ENCODE assay signal across 31 cellular contexts in the genomic region with DNA sequence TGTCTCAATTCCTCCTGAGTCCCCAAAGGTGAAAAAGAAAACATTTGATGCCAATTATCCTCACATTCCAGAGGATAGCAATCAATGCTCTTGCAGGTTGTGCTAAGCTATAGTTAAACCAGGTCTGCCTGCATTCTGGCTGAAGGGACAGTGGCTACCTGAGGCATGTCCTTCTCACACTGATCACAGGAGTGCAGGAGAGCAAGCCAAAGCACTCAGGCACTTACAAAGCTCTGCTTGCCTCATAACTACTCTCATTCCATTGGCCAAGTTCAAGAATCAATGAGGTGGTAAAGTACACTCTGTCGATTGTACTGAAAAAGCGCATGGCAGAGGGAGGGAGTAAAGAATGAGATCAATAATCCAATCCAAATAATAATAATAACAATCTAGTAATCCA.
"Had no signal": no experiment of that assay in that cellular context is flagged by ENCODE, and none has a peak within 500 bp of the region (broad histone marks: within the 10 kb centered on the region; RNA-seq: fewer than 3 reads in every experiment).

No MANE protein-coding gene starts in this region.

- H3K9me3 Mint-ChIP-seq: activated CD4-positive, alpha-beta memory T cell treated with anti-CD3 and anti-CD28 coated beads, Interleukin-2, amount 10 ng/mL, durations not matched to agents 7 days and 5 days; activated naive CD4-positive, alpha-beta T cell treated with anti-CD3 and anti-CD28 coated beads, Interleukin-2, amount 10 ng/mL, durations not matched to agents 7 days and 5 days had no signal

- H3K9me3 ChIP-seq: MG63, SJCRH30 had no signal

- H3K36me3 Mint-ChIP-seq: activated CD8-positive, alpha-beta memory T cell treated with anti-CD3 and anti-CD28 coated beads, Interleukin-2, amount 10 ng/mL, durations not matched to agents 7 days and 5 days; activated naive CD4-positive, alpha-beta T cell treated with anti-CD3 and anti-CD28 coated beads, Interleukin-2, amount 10 ng/mL, durations not matched to agents 7 days and 5 days; activated naive CD8-positive, alpha-beta T cell had no signal

- H3K4me3 ChIP-seq: MG63, SJCRH30, SK-N-MC had no signal

- ATAC-seq: activated CD4-positive, CD25-positive, alpha-beta regulatory T cell treated with anti-CD3 and anti-CD28 coated beads, Interleukin-2, amount 50 U/mL, for 24 hours; activated CD8-positive, alpha-beta memory T cell treated with anti-CD3 and anti-CD28 coated beads, Interleukin-2, amount 10 ng/mL, durations not matched to agents 7 days and 5 days; Panc1 had no signal

- H3K4me1 ChIP-seq: SJCRH30 had no signal

- H3K4me3 Mint-ChIP-seq: activated CD4-positive, alpha-beta memory T cell treated with anti-CD3 and anti-CD28 coated beads, Interleukin-2, amount 10 ng/mL, durations not matched to agents 7 days and 5 days; activated CD8-positive, alpha-beta memory T cell treated with anti-CD3 and anti-CD28 coated beads, Interleukin-2, amount 10 ng/mL, durations not matched to agents 7 days and 5 days; activated naive CD4-positive, alpha-beta T cell treated with anti-CD3 and anti-CD28 coated beads, Interleukin-2, amount 10 ng/mL, durations not matched to agents 7 days and 5 days; activated naive CD8-positive, alpha-beta T cell had no signal

- DNase-seq: activated CD4-positive, alpha-beta memory T cell treated with anti-CD3 and anti-CD28 coated beads, Interleukin-2, amount 10 ng/mL, durations not matched to agents 7 days and 5 days; activated CD4-positive, alpha-beta T cell treated with anti-CD3 and anti-CD28 coated beads for 4 hours; activated CD8-positive, alpha-beta memory T cell treated with anti-CD3 and anti-CD28 coated beads for 24 hours; activated CD8-positive, alpha-beta memory T cell treated with anti-CD3 and anti-CD28 coated beads, Interleukin-2, amount 10 ng/mL, durations not matched to agents 7 days and 5 days; activated CD8-positive, alpha-beta memory T cell treated with anti-CD3 and anti-CD28 coated beads, Interleukin-2, amount 50 U/mL, for 48 hours; activated effector memory CD4-positive, alpha-beta T cell treated with Interleukin-2 at 50 U/mL for 16 hours; activated naive CD4-positive, alpha-beta T cell treated with anti-CD3 and anti-CD28 coated beads, Interleukin-2, amount 10 ng/mL, durations not matched to agents 7 days and 5 days; activated T-cell treated with anti-CD3 and anti-CD28 coated beads, Interleukin-2, amount 50 U/mL, for 48 hours; amniotic stem cell; aorta; brain microvascular endothelial cell; central memory CD4-positive, alpha-beta T cell; Kasumi-1; KG1; MG63; NCI-H1092; NCI-H1417; NCI-H146; NCI-H187; NCI-H2029 treated with DMSO at 0.1 percent for 48 hours; NCI-H2107; NCI-H2171 treated with DMSO at 0.1 percent for 48 hours; NCI-H226; NCI-H524 treated with DMSO at 0.1 percent for 48 hours; SHP77; SJCRH30; T1000 had no signal

- H3K4me1 Mint-ChIP-seq: activated CD4-positive, alpha-beta memory T cell treated with anti-CD3 and anti-CD28 coated beads, Interleukin-2, amount 10 ng/mL, durations not matched to agents 7 days and 5 days; activated CD8-positive, alpha-beta memory T cell treated with anti-CD3 and anti-CD28 coated beads, Interleukin-2, amount 10 ng/mL, durations not matched to agents 7 days and 5 days; activated naive CD4-positive, alpha-beta T cell treated with anti-CD3 and anti-CD28 coated beads, Interleukin-2, amount 10 ng/mL, durations not matched to agents 7 days and 5 days had no signal

- H3K27ac Mint-ChIP-seq: activated CD4-positive, alpha-beta memory T cell treated with anti-CD3 and anti-CD28 coated beads, Interleukin-2, amount 10 ng/mL, durations not matched to agents 7 days and 5 days; activated CD8-positive, alpha-beta memory T cell treated with anti-CD3 and anti-CD28 coated beads, Interleukin-2, amount 10 ng/mL, durations not matched to agents 7 days and 5 days; activated naive CD4-positive, alpha-beta T cell treated with anti-CD3 and anti-CD28 coated beads, Interleukin-2, amount 10 ng/mL, durations not matched to agents 7 days and 5 days; activated naive CD8-positive, alpha-beta T cell had no signal

- H3K27me3 ChIP-seq: brain microvascular endothelial cell, SJCRH30 had no signal

- H3K27ac ChIP-seq: brain microvascular endothelial cell, SJCRH30, SK-N-MC had no signal

- H3K36me3 ChIP-seq: brain microvascular endothelial cell, MG63, SJCRH30 had no signal

- H3K27me3 Mint-ChIP-seq: activated CD4-positive, alpha-beta memory T cell treated with anti-CD3 and anti-CD28 coated beads, Interleukin-2, amount 10 ng/mL, durations not matched to agents 7 days and 5 days; activated CD8-positive, alpha-beta memory T cell treated with anti-CD3 and anti-CD28 coated beads, Interleukin-2, amount 10 ng/mL, durations not matched to agents 7 days and 5 days; activated naive CD4-positive, alpha-beta T cell treated with anti-CD3 and anti-CD28 coated beads, Interleukin-2, amount 10 ng/mL, durations not matched to agents 7 days and 5 days; activated naive CD8-positive, alpha-beta T cell had no signal
